ENCODE assay signal across 8 cellular contexts in the genomic region with DNA sequence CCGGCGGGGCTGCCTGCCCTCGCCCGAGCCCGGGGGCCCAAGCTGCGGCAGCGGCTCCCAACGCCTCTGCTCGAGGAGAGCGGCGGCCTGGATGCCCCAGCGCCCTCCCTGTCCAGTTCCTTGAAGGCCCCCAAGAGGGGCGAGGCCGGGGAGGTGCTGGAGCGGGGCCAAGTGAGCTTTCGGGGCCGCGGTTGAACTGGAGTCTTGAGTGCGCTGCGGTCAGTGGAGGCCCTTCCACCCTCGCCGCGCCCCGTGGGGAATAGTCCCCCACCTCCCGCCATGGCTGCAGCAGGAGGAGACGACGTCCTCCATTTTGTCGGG. TPM values are rescaled to one million over a fixed set of nuclear protein-coding genes. Genes with fewer than 3 reads are reported as not detected.
DNase-seq lines count a peak whose midpoint lies in the region; ATAC-seq, FAIRE-seq and TF ChIP-seq lines count a peak whose summit lies in the region.

No MANE protein-coding gene starts in this region.

- H3K27ac ChIP-seq in Karpas-422 (ENCODE audit: low read length): peak overlapping the region; percentile 87

- H3K4me3 ChIP-seq in Karpas-422 (ENCODE audit: low read length): peak overlapping the region; percentile 75
- peak overlapping the region; percentile 78 for H3K4me3 ChIP-seq in bronchial epithelial cell (ENCODE audit: low read depth, low read length)

- ATAC-seq in GM21786 (IDR thresholded peaks at IDR 0.05; ENCODE audit: unreplicated experiment): peak; percentile 20

- H4K20me1 ChIP-seq in Karpas-422 (ENCODE audit: insufficient read depth, low read depth, low read length): no peaks in the 10 kb centered on the region

- H3K27me3 ChIP-seq in Karpas-422 (ENCODE audit: low read length) (no peaks in the 10 kb centered on the region), bronchial epithelial cell (ENCODE audit: control insufficient read depth, insufficient read depth, low read length) (no peaks in the 10 kb centered on the region)

- peak overlapping the region; percentile 87 for H3K9ac ChIP-seq in Karpas-422 (ENCODE audit: low read length)

- H2AFZ ChIP-seq in Karpas-422 (ENCODE audit: low read length): peak overlapping the region; percentile 81; the same call in 1 of the 2 replicates

- peaks cover 31% of the 10 kb centered on the region for H3K79me2 ChIP-seq in Karpas-422 (ENCODE audit: low read length)

- DNase-seq in Karpas-422 (peak; percentile 88), T-helper 22 cell (ENCODE audit: low read depth) (peak; percentile 31), bronchial epithelial cell (ENCODE audit: low read depth) (peak; percentile 31), kidney tubule cell (ENCODE audit: low spot score) (peak; percentile 79), putamen (ENCODE audit: low spot score) (no peak)
- DNase-seq in stimulated activated CD4-positive, alpha-beta T cell treated with anti-CD3 and anti-CD28 coated beads, Interleukin-2, amount 100 ng/mL, for 4 hours (ENCODE audit: low read depth): peak; percentile 11

- H3K9me3 ChIP-seq in Karpas-422 (ENCODE audit: low read length): no peaks in the 10 kb centered on the region

- peaks cover 23% of the 10 kb centered on the region for H3K4me1 ChIP-seq in Karpas-422 (ENCODE audit: low read length)

- TF ChIP-seq CTCF in bronchial epithelial cell (IDR thresholded peaks at IDR 0.05; ENCODE audit: insufficient read depth, low read length, severe bottlenecking): no peak

- H3K4me2 ChIP-seq in Karpas-422 (ENCODE audit: low read depth, low read length, poor library complexity, severe bottlenecking): peak overlapping the region; percentile 63

- peak; percentile 37 for TF ChIP-seq POLR2A in GM10847 (IDR thresholded peaks at IDR 0.05; ENCODE audit: extremely low read depth, insufficient read length)

- FAIRE-seq in bronchial epithelial cell (lab: Jason Lieb, UNC): no peak

- no peaks in the 10 kb centered on the region for H3K9me2 ChIP-seq in Karpas-422 (replicated peaks; ENCODE audit: insufficient read depth, low read length)

- H3K36me3 ChIP-seq in Karpas-422 (ENCODE audit: insufficient read depth, low read length): peaks cover 2% of the 10 kb centered on the region
- H3K36me3 ChIP-seq in bronchial epithelial cell (ENCODE audit: control insufficient read depth, insufficient read depth, low read length): no peaks in the 10 kb centered on the region

RNA-seq across cellular contexts. Expression of a gene that starts 0.5 kb away (rescaled TPM):
- 7.1 and 27.9 TPM in 2 replicates for total RNA-seq in Karpas-422 (2014; rRNA removed; shearing (Covaris generic); ENCODE audit: low replicate concordance)
- 11.1 and 12.4 TPM in 2 replicates for total RNA-seq in bronchial epithelial cell
